Comparison of ENCODE assay signal across 8 cellular contexts in the genomic region with DNA sequence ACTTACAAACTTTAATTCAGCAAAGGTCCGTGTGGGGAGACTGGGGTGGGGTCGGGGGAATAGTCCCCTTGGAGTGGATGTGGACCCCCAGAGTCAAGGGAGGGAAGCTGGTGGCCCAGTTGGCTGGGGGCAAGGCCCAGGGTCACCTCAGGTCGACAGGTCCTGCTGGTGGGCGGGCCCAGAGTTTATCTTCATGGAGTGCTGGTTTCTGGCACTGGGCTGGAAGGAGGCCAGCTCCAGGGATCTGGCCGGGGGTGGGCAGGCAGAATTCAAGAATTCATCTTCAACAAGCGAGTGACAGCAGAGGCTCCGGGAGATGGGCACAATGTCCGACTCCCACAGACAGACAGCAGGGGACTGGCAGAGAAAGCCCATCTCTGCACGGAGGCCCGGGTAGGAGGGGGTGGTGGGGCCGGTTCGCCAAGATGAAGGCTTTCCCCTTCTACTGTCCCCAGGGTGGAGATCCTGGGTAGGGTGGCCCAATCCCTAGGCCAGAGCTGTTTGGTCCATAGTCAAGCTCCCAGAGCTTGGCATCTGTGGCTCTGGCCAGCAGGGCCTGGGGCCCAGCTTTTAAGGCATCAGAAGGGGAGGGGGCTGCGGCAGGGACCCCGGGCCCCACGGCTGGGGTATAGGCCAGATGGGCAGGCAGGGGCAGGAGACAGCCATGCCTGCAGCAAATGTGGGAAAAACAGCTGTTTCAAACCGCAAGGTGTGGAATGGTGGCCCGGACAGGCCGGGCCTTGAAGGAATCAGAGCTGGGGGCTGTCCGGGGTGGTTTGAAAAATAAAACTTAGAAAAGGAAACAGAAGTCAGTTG. TPM values are rescaled to one million over a fixed set of nuclear protein-coding genes. Genes with fewer than 3 reads are reported as not detected.
DNase-seq lines count a peak whose midpoint lies in the region; ATAC-seq and TF ChIP-seq lines count a peak whose summit lies in the region.

No MANE protein-coding gene starts in this region.

- H3K4me1 Mint-ChIP-seq in endothelial cell (ENCODE audit: unreplicated experiment) (peaks cover 6% of the 10 kb centered on the region), progenitor cell of endocrine pancreas (ENCODE audit: low read depth) (peaks cover 14% of the 10 kb centered on the region)

- H3K4me3 Mint-ChIP-seq in endothelial cell (ENCODE audit: unreplicated experiment) (peak overlapping the region; percentile 94), progenitor cell of endocrine pancreas (ENCODE audit: low read depth) (peak overlapping the region; percentile 96)

- ATAC-seq in GM19395 (IDR thresholded peaks at IDR 0.05; ENCODE audit: unreplicated experiment) = peak; percentile 14

- H3K9me2 ChIP-seq in OCI-LY7 (ENCODE audit: insufficient read depth, low read length) = no peaks in the 10 kb centered on the region

- H3K4me1 ChIP-seq in OCI-LY7 (ENCODE audit: insufficient read depth, low read length, poor library complexity, severe bottlenecking) = peaks cover 13% of the 10 kb centered on the region

- no peak for DNase-seq in OCI-LY7 (ENCODE audit: low spot score)
- DNase-seq in endothelial cell (ENCODE audit: low spot score) = no peak
- no peak for DNase-seq in progenitor cell of endocrine pancreas (ENCODE audit: low spot score, unreplicated experiment)
- no peak for DNase-seq in iPS-NIHi11 (ENCODE audit: low spot score)
- DNase-seq in hippocampal formation (lab: John Stamatoyannopoulos, UW) = no peak
- DNase-seq in NCI-H1417 (lab: John Stamatoyannopoulos, UW) = no peak
- DNase-seq in NOMO-1 (lab: John Stamatoyannopoulos, UW; ENCODE audit: unreplicated experiment in 2 of 2) = no peak

- H4K20me1 ChIP-seq in OCI-LY7 (ENCODE audit: insufficient read depth, low read length) = no peaks in the 10 kb centered on the region

- H3K79me2 ChIP-seq in OCI-LY7 (ENCODE audit: insufficient read depth, low read depth, low read length) = no peaks in the 10 kb centered on the region

- BruUV-seq in OCI-LY7 (replicated peaks; lab: Mats Ljungman, UMichigan) = TSS peak; percentile 86

- intact Hi-C loops in OCI-LY7 (cut with micrococcal nuclease; ENCODE audit: unreplicated experiment) = no loop called here

- H3K4me2 ChIP-seq in OCI-LY7 (ENCODE audit: low read length) = peak overlapping the region; percentile 96

- TF ChIP-seq CTCF in OCI-LY7 (conservative IDR thresholded peaks at IDR 0.05; ENCODE audit: low read length) (no peak), endothelial cell (IDR thresholded peaks at IDR 0.05; ENCODE audit: unreplicated experiment) (no peak), progenitor cell of endocrine pancreas (IDR thresholded peaks at IDR 0.05; ENCODE audit: unreplicated experiment) (no peak)

- H3K36me3 ChIP-seq in OCI-LY7 (ENCODE audit: insufficient read depth, low read length) = peaks cover 67% of the 10 kb centered on the region

- no peak overlapping the region for H3K27ac ChIP-seq in OCI-LY7 (ENCODE audit: low read depth, low read length, poor library complexity, severe bottlenecking)

- peaks cover 8% of the 10 kb centered on the region for H3K27me3 Mint-ChIP-seq in endothelial cell (ENCODE audit: unreplicated experiment)
- no peaks in the 10 kb centered on the region for H3K27me3 Mint-ChIP-seq in progenitor cell of endocrine pancreas

- H3K9me3 ChIP-seq in OCI-LY7 (ENCODE audit: low read length) = no peaks in the 10 kb centered on the region

- H3K27ac Mint-ChIP-seq in endothelial cell (ENCODE audit: unreplicated experiment) (no peak overlapping the region), progenitor cell of endocrine pancreas (peak overlapping the region; percentile 92)

- POLR2A ChIA-PET in OCI-LY7 (lab: Charles Lee) = no interaction called here

- H3K9me3 Mint-ChIP-seq in endothelial cell (ENCODE audit: unreplicated experiment) = no peaks in the 10 kb centered on the region
- no peaks in the 10 kb centered on the region for H3K9me3 Mint-ChIP-seq in progenitor cell of endocrine pancreas (ENCODE audit: low read depth)

- H3K36me3 Mint-ChIP-seq in endothelial cell (ENCODE audit: low read depth, unreplicated experiment) (peaks cover 14% of the 10 kb centered on the region), progenitor cell of endocrine pancreas (ENCODE audit: insufficient read depth) (peaks cover 13% of the 10 kb centered on the region)

- H3K4me3 ChIP-seq in OCI-LY7 (ENCODE audit: low read depth, low read length, poor library complexity, severe bottlenecking) = peak overlapping the region; percentile 82

- CTCF ChIA-PET in OCI-LY7 (lab: Charles Lee; ENCODE audit: unreplicated experiment) = no interaction called here

- no peak overlapping the region for H2AFZ ChIP-seq in OCI-LY7 (ENCODE audit: low read length)

RNA-seq across cellular contexts. Expression of gene FDX2, which starts 0.6 kb away (rescaled TPM):
- total RNA-seq in OCI-LY7 (2014; rRNA removed; shearing (Covaris generic)) = 17.2 and 28.8 TPM in 2 replicates
- 10.4 and 17.1 TPM in 2 replicates for total RNA-seq in OCI-LY7 (2022)
- total RNA-seq in endothelial cell (ENCODE audit: unreplicated experiment) = 18.9 TPM
- 23.2 and 24.7 TPM in 2 replicates for total RNA-seq in progenitor cell of endocrine pancreas

RNA-seq across cellular contexts. Expression of gene ZGLP1, which starts 6.8 kb away (rescaled TPM):
- total RNA-seq in OCI-LY7 (2014; rRNA removed; shearing (Covaris generic)) = 2.3 and 8.8 TPM in 2 replicates
- total RNA-seq in OCI-LY7 (2022) (5.4 and 5.7 TPM in 2 replicates), endothelial cell (ENCODE audit: unreplicated experiment) (8.2 TPM), progenitor cell of endocrine pancreas (20.0 and 26.8 TPM in 2 replicates)

RNA-seq across cellular contexts. Expression of gene RAVER1, which starts 16.9 kb away (rescaled TPM):
- total RNA-seq in OCI-LY7 (2014; rRNA removed; shearing (Covaris generic)) = 21.6 and 35.7 TPM in 2 replicates
- 90.7 and 95.8 TPM in 2 replicates for total RNA-seq in OCI-LY7 (2022)
- total RNA-seq in endothelial cell (ENCODE audit: unreplicated experiment) = 46.1 TPM
- total RNA-seq in progenitor cell of endocrine pancreas = 50.5 and 53.4 TPM in 2 replicates

RNA-seq across cellular contexts. Expression of gene ICAM3, which starts 23.0 kb away (rescaled TPM):
- total RNA-seq in OCI-LY7 (2014; rRNA removed; shearing (Covaris generic)) = 63.7 and 66.0 TPM in 2 replicates
- total RNA-seq in OCI-LY7 (2022) (76.4 and 82.0 TPM in 2 replicates), endothelial cell (ENCODE audit: unreplicated experiment) (24.9 TPM), progenitor cell of endocrine pancreas (5.1 and 6.3 TPM in 2 replicates)

RNA-seq across cellular contexts. Expression of gene ICAM5, which starts 26.7 kb away (rescaled TPM):
- 2.7 and 6.4 TPM in 2 replicates for total RNA-seq in OCI-LY7 (2014; rRNA removed; shearing (Covaris generic))
- total RNA-seq in OCI-LY7 (2022) (10.8 and 12.6 TPM in 2 replicates), endothelial cell (ENCODE audit: unreplicated experiment) (not detected), progenitor cell of endocrine pancreas (not detected in 2 replicates)
